ENCODE assay signal across 15 cellular contexts in genomic region chr5:97877578-97877977, GRCh38.
"Had no signal": no experiment of that assay in that cellular context is flagged by ENCODE, and none has a peak within 500 bp of the region (broad histone marks: within the 10 kb centered on the region; RNA-seq: fewer than 3 reads in every experiment).

No MANE protein-coding gene starts in this region.

- DNase-seq: activated CD4-positive, alpha-beta T cell treated with anti-CD3 and anti-CD28 coated beads, Interleukin-2, amount 50 U/mL, for 48 hours; activated naive CD8-positive, alpha-beta T cell treated with anti-CD3 and anti-CD28 coated beads for 36 hours; amniotic stem cell; dermis blood vessel endothelial cell; effector memory CD8-positive, alpha-beta T cell; heart left ventricle; immature natural killer cell; mesenchymal stem cell; natural killer cell; stimulated activated naive CD8-positive, alpha-beta T cell treated with anti-CD3 and anti-CD28 coated beads, Interleukin-15, Interleukin-2, amounts not matched to agents 100 U/mL and 50 U/mL, for 24 hours; transverse colon; uterus had no signal

- H3K27me3 ChIP-seq: cardiac muscle cell, heart left ventricle, suprapubic skin, transverse colon, uterus had no signal

- H3K4me1 ChIP-seq: heart left ventricle, transverse colon, uterus had no signal

- H3K36me3 ChIP-seq: cardiac muscle cell, heart left ventricle, suprapubic skin, transverse colon, uterus had no signal

- H3K27ac ChIP-seq: cardiac muscle cell, heart left ventricle, suprapubic skin, transverse colon, uterus had no signal

- H3K36me3 Mint-ChIP-seq: activated naive CD8-positive, alpha-beta T cell treated with anti-CD3 and anti-CD28 coated beads for 36 hours; immature natural killer cell; natural killer cell had no signal

- H3K27me3 Mint-ChIP-seq: activated naive CD8-positive, alpha-beta T cell treated with anti-CD3 and anti-CD28 coated beads for 36 hours; effector memory CD8-positive, alpha-beta T cell had no signal

- ATAC-seq: effector memory CD8-positive, alpha-beta T cell; heart left ventricle; natural killer cell; stimulated activated naive CD8-positive, alpha-beta T cell treated with anti-CD3 and anti-CD28 coated beads, Interleukin-15, Interleukin-2, amounts not matched to agents 100 U/mL and 50 U/mL, for 24 hours had no signal

- H3K4me3 ChIP-seq: cardiac muscle cell, heart left ventricle, suprapubic skin, transverse colon, uterus had no signal

- H3K9me3 ChIP-seq: heart left ventricle, suprapubic skin, transverse colon, uterus had no signal

- H3K4me1 Mint-ChIP-seq: activated naive CD8-positive, alpha-beta T cell treated with anti-CD3 and anti-CD28 coated beads for 36 hours; immature natural killer cell; natural killer cell had no signal

- H3K4me3 Mint-ChIP-seq: activated naive CD8-positive, alpha-beta T cell treated with anti-CD3 and anti-CD28 coated beads for 36 hours; activated T-helper 1 cell treated with anti-CD3 and anti-CD28 coated beads, Interleukin-12 subunit alpha, Interleukin-12 subunit beta, Interleukin-2, Interleukin-4 antibody, amounts not matched to agents 30 ng/mL and 10 ng/mL and 1 ng/mL, durations not matched to agents 14 hours and 24 hours and 36 hours; effector memory CD8-positive, alpha-beta T cell; immature natural killer cell; natural killer cell had no signal

- H3K9me3 Mint-ChIP-seq: activated naive CD8-positive, alpha-beta T cell treated with anti-CD3 and anti-CD28 coated beads for 36 hours; activated T-helper 1 cell treated with anti-CD3 and anti-CD28 coated beads, Interleukin-12 subunit alpha, Interleukin-12 subunit beta, Interleukin-2, Interleukin-4 antibody, amounts not matched to agents 30 ng/mL and 10 ng/mL and 1 ng/mL, durations not matched to agents 14 hours and 24 hours and 36 hours had no signal

- H3K27ac Mint-ChIP-seq: activated naive CD8-positive, alpha-beta T cell treated with anti-CD3 and anti-CD28 coated beads for 36 hours; activated T-helper 1 cell treated with anti-CD3 and anti-CD28 coated beads, Interleukin-12 subunit alpha, Interleukin-12 subunit beta, Interleukin-2, Interleukin-4 antibody, amounts not matched to agents 30 ng/mL and 10 ng/mL and 1 ng/mL, durations not matched to agents 14 hours and 24 hours and 36 hours; effector memory CD8-positive, alpha-beta T cell; immature natural killer cell; natural killer cell had no signal
